Comparison of ENCODE assay signal across 1 cellular context in the genomic region with DNA sequence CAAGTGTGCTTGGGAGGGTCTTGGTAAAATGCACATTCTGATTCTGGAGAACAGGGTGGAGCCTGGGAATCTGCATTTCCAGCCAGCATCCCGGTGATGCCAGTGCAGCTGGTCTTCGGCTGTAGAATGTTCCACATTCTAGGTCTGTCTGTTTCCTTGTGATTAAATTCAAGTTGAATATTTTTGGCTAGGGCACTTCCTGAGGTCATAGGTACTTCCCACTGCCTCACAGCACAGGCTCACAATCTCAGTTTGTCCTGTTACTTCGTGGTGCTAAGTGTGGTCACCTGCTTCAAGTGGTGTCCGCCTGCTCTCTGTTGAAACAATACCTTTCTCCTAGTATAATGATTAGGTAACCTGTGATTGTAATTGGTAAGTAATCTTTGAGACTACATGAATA.
TF ChIP-seq lines count a peak whose summit lies in the region.

No MANE protein-coding gene starts in this region.

TF ChIP-seq in H1, 55 proteins besides CTCF, POLR2A, EP300 and RAD21 (continued from another document):
- TF ChIP-seq, protein P1, sequence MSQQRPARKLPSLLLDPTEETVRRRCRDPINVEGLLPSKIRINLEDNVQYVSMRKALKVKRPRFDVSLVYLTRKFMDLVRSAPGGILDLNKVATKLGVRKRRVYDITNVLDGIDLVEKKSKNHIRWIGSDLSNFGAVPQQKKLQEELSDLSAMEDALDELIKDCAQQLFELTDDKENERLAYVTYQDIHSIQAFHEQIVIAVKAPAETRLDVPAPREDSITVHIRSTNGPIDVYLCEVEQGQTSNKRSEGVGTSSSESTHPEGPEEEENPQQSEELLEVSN (IDR thresholded peaks at IDR 0.05) = no peak
- no peak for TF ChIP-seq POU5F1 (IDR thresholded peaks at IDR 0.05; ENCODE audit: low read depth, low read length)
